Comparison of ENCODE assay signal across 1 cellular context in the genomic region with DNA sequence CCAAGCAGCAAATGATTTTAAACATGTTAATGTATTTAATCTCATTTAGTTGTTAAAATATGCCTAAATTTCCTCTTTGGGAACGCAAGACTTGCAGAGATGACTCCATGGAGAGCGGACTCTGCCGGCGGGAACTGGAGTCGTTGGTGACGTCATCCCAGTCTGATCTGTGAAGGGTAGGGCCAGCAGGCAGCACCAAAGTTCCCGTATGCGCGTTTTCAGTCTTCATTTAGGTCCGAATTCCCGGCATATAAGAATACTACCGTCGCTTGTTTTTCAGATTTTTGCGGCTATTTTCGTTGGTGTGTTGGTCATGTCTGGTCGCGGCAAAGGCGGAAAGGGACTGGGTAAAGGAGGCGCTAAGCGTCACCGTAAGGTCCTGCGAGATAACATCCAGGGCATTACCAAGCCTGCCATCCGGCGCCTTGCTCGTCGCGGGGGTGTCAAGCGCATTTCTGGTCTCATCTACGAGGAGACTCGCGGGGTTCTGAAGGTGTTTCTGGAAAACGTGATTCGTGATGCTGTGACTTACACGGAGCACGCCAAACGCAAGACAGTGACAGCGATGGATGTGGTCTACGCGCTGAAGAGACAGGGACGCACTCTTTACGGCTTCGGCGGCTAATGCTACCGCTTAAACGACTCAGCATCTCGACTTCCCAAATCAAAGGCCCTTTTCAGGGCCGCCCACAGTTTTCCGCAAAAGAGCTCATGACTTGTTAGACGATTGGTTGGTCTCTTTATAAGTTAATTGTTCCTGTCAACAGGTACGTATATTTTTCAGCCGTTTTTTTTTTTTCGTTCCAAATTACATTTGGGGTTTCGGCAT.
TF ChIP-seq lines count a peak whose summit lies in the region.

No MANE protein-coding gene starts in this region.

TF ChIP-seq in HepG2, 621 proteins besides CTCF, POLR2A, EP300 and RAD21 (continued from another document and continues in another):
- TF ChIP-seq ATF3 (CRISPR knock-in tag; IDR thresholded peaks at IDR 0.05) (peak; percentile 96), IRF2 (CRISPR knock-in tag; IDR thresholded peaks at IDR 0.05) (peak; percentile 81; the same call in 1 of the 2 replicates), NCOA1 (CRISPR knock-in tag; IDR thresholded peaks at IDR 0.05) (no peak), SMAD9 (CRISPR knock-in tag; IDR thresholded peaks at IDR 0.05) (peak; percentile 90; the same call in 1 of the 2 replicates), TCF7 (IDR thresholded peaks at IDR 0.05; ENCODE audit: low read depth) (peak; percentile 18; the same call in 1 of the 2 replicates), ZBTB37 (CRISPR knock-in tag; IDR thresholded peaks at IDR 0.05) (peak; percentile 84; the same call in 1 of the 2 replicates), ZNF232 (CRISPR knock-in tag; IDR thresholded peaks at IDR 0.05; ENCODE audit: borderline replicate concordance) (peak; percentile 92), ZFAT (CRISPR knock-in tag; conservative IDR thresholded peaks at IDR 0.05) (0 out of 2 replicates have a peak, but pooled peaks have one; percentile 20), HES4 (CRISPR knock-in tag; IDR thresholded peaks at IDR 0.05; ENCODE audit: borderline replicate concordance) (peak; percentile 58; the same call in 1 of the 2 replicates), PRDM15 (CRISPR knock-in tag; IDR thresholded peaks at IDR 0.05) (peak; percentile 98), RARG (CRISPR knock-in tag; IDR thresholded peaks at IDR 0.05; ENCODE audit: low read depth) (no peak), KDM2A (CRISPR knock-in tag; IDR thresholded peaks at IDR 0.05; ENCODE audit: borderline replicate concordance, low read depth) (peak; percentile 81), HNF1A (IDR thresholded peaks at IDR 0.05; ENCODE audit: low read depth) (no peak), HNF1A (CRISPR knock-in tag; IDR thresholded peaks at IDR 0.05; ENCODE audit: borderline replicate concordance) (peak; percentile 70; the same call in 1 of the 2 replicates), ATF2 (CRISPR knock-in tag; IDR thresholded peaks at IDR 0.05) (peak; percentile 100), PLRG1 (conservative IDR thresholded peaks at IDR 0.05) (no peak), NAIF1 (CRISPR knock-in tag; IDR thresholded peaks at IDR 0.05; ENCODE audit: borderline replicate concordance) (peak; percentile 79; the same call in 1 of the 2 replicates), DR1 (CRISPR knock-in tag; IDR thresholded peaks at IDR 0.05) (peak; percentile 54; the same call in 1 of the 2 replicates), ZBTB1 (CRISPR knock-in tag; IDR thresholded peaks at IDR 0.05; ENCODE audit: borderline replicate concordance) (no peak), TSC22D2 (CRISPR knock-in tag; IDR thresholded peaks at IDR 0.05; ENCODE audit: borderline replicate concordance) (no peak), SMAD3 (CRISPR knock-in tag; IDR thresholded peaks at IDR 0.05) (peak; percentile 80)
- TF ChIP-seq, protein P1, sequence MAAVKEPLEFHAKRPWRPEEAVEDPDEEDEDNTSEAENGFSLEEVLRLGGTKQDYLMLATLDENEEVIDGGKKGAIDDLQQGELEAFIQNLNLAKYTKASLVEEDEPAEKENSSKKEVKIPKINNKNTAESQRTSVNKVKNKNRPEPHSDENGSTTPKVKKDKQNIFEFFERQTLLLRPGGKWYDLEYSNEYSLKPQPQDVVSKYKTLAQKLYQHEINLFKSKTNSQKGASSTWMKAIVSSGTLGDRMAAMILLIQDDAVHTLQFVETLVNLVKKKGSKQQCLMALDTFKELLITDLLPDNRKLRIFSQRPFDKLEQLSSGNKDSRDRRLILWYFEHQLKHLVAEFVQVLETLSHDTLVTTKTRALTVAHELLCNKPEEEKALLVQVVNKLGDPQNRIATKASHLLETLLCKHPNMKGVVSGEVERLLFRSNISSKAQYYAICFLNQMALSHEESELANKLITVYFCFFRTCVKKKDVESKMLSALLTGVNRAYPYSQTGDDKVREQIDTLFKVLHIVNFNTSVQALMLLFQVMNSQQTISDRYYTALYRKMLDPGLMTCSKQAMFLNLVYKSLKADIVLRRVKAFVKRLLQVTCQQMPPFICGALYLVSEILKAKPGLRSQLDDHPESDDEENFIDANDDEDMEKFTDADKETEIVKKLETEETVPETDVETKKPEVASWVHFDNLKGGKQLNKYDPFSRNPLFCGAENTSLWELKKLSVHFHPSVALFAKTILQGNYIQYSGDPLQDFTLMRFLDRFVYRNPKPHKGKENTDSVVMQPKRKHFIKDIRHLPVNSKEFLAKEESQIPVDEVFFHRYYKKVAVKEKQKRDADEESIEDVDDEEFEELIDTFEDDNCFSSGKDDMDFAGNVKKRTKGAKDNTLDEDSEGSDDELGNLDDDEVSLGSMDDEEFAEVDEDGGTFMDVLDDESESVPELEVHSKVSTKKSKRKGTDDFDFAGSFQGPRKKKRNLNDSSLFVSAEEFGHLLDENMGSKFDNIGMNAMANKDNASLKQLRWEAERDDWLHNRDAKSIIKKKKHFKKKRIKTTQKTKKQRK (IDR thresholded peaks at IDR 0.05; ENCODE audit: low read length) = no peak
- TF ChIP-seq, protein P2, sequence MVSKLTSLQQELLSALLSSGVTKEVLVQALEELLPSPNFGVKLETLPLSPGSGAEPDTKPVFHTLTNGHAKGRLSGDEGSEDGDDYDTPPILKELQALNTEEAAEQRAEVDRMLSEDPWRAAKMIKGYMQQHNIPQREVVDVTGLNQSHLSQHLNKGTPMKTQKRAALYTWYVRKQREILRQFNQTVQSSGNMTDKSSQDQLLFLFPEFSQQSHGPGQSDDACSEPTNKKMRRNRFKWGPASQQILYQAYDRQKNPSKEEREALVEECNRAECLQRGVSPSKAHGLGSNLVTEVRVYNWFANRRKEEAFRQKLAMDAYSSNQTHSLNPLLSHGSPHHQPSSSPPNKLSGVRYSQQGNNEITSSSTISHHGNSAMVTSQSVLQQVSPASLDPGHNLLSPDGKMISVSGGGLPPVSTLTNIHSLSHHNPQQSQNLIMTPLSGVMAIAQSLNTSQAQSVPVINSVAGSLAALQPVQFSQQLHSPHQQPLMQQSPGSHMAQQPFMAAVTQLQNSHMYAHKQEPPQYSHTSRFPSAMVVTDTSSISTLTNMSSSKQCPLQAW (CRISPR knock-in tag; IDR thresholded peaks at IDR 0.05) = peak; percentile 88
- TF ChIP-seq, protein P3, sequence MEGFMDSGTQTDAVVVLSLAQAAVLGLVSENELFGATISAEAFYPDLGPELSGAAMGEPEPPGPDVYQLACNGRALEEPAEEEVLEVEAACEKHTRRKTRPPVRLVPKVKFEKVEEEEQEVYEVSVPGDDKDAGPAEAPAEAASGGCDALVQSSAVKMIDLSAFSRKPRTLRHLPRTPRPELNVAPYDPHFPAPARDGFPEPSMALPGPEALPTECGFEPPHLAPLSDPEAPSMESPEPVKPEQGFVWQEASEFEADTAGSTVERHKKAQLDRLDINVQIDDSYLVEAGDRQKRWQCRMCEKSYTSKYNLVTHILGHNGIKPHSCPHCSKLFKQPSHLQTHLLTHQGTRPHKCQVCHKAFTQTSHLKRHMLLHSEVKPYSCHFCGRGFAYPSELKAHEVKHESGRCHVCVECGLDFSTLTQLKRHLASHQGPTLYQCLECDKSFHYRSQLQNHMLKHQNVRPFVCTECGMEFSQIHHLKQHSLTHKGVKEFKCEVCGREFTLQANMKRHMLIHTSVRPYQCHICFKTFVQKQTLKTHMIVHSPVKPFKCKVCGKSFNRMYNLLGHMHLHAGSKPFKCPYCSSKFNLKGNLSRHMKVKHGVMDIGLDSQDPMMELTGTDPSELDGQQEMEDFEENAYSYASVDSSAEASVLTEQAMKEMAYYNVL (CRISPR knock-in tag; IDR thresholded peaks at IDR 0.05; ENCODE audit: borderline replicate concordance) = peak; percentile 83
- TF ChIP-seq, protein P4, sequence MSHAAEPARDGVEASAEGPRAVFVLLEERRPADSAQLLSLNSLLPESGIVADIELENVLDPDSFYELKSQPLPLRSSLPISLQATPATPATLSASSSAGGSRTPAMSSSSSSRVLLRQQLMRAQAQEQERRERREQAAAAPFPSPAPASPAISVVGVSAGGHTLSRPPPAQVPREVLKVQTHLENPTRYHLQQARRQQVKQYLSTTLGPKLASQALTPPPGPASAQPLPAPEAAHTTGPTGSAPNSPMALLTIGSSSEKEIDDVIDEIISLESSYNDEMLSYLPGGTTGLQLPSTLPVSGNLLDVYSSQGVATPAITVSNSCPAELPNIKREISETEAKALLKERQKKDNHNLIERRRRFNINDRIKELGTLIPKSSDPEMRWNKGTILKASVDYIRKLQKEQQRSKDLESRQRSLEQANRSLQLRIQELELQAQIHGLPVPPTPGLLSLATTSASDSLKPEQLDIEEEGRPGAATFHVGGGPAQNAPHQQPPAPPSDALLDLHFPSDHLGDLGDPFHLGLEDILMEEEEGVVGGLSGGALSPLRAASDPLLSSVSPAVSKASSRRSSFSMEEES (CRISPR knock-in tag; IDR thresholded peaks at IDR 0.05) = no peak; the same call in 1 of the 2 replicates
